11 cellular contexts compared by ENCODE assay signal in genomic region chr11:115581871-115582639, GRCh38.
DNase-seq lines count a peak whose midpoint lies in the region; ATAC-seq lines count a peak whose summit lies in the region.
"Had no signal": no experiment of that assay in that cellular context is flagged by ENCODE, and none has a peak within 500 bp of the region (broad histone marks: within the 10 kb centered on the region; RNA-seq: fewer than 3 reads in every experiment).

No MANE protein-coding gene starts in this region.

- H3K9me3 Mint-ChIP-seq in activated T-cell treated with anti-CD3 and anti-CD28 coated beads, Interleukin-2, amount 50 U/mL, for 72 hours: peaks cover 0 to 2% of the 10 kb centered on the region in 2 donors
- no peaks in the 10 kb centered on the region for H3K9me3 Mint-ChIP-seq in activated T-helper 1 cell treated with anti-CD3 and anti-CD28 coated beads, Interleukin-12 subunit alpha, Interleukin-12 subunit beta, Interleukin-2, Interleukin-4 antibody, amounts not matched to agents 30 ng/mL and 10 ng/mL and 1 ng/mL, durations not matched to agents 14 hours and 24 hours and 36 hours

- intact Hi-C loops in activated T-helper 1 cell treated with anti-CD3 and anti-CD28 coated beads, Interleukin-12 subunit alpha, Interleukin-12 subunit beta, Interleukin-2, Interleukin-4 antibody, amounts not matched to agents 30 ng/mL and 10 ng/mL and 1 ng/mL, durations not matched to agents 14 hours and 24 hours and 36 hours (cut with micrococcal nuclease): no loop called here

- no peaks in the 10 kb centered on the region for H3K4me1 Mint-ChIP-seq in activated T-cell treated with anti-CD3 and anti-CD28 coated beads, Interleukin-2, amount 50 U/mL, for 72 hours (ENCODE audit: low read depth)
- H3K4me1 Mint-ChIP-seq in activated T-helper 1 cell treated with anti-CD3 and anti-CD28 coated beads, Interleukin-12 subunit alpha, Interleukin-12 subunit beta, Interleukin-2, Interleukin-4 antibody, amounts not matched to agents 30 ng/mL and 10 ng/mL and 1 ng/mL, durations not matched to agents 14 hours and 24 hours and 36 hours (ENCODE audit: low read depth): no peaks in the 10 kb centered on the region

- no peaks in the 10 kb centered on the region for H3K27me3 Mint-ChIP-seq in activated T-cell treated with anti-CD3 and anti-CD28 coated beads, Interleukin-2, amount 50 U/mL, for 72 hours (ENCODE audit: low read depth)
- no peaks in the 10 kb centered on the region for H3K27me3 Mint-ChIP-seq in activated T-helper 1 cell treated with anti-CD3 and anti-CD28 coated beads, Interleukin-12 subunit alpha, Interleukin-12 subunit beta, Interleukin-2, Interleukin-4 antibody, amounts not matched to agents 30 ng/mL and 10 ng/mL and 1 ng/mL, durations not matched to agents 14 hours and 24 hours and 36 hours (ENCODE audit: insufficient read depth)

- DNase-seq in COR-L47 (lab: John Stamatoyannopoulos, UW): peak; percentile 67
- DNase-seq in NCI-H1105 treated with DMSO at 0.1 percent for 48 hours (lab: John Stamatoyannopoulos, UW): peak; percentile 94
- DNase-seq in SHP77 treated with DMSO at 0.1 percent for 48 hours (lab: John Stamatoyannopoulos, UW): peak; percentile 14
- no peak for DNase-seq in left lobe of liver (ENCODE audit: low spot score)
- DNase-seq in middle frontal gyrus (ENCODE audit: extremely low spot score, low spot score): no peak
- no peak for DNase-seq in activated T-cell treated with anti-CD3 and anti-CD28 coated beads, Interleukin-2, amount 50 U/mL, for 72 hours
- no peak for DNase-seq in activated T-helper 1 cell treated with anti-CD3 and anti-CD28 coated beads, Interleukin-12 subunit alpha, Interleukin-12 subunit beta, Interleukin-2, Interleukin-4 antibody, amounts not matched to agents 30 ng/mL and 10 ng/mL and 1 ng/mL, durations not matched to agents 14 hours and 24 hours and 36 hours (ENCODE audit: low spot score)
- DNase-seq: activated T-cell treated with anti-CD3 and anti-CD28 coated beads for 4 hours, DND-41, midbrain had no signal

- H3K27ac Mint-ChIP-seq in activated T-cell treated with anti-CD3 and anti-CD28 coated beads, Interleukin-2, amount 50 U/mL, for 72 hours: no peak overlapping the region
- H3K27ac Mint-ChIP-seq in activated T-helper 1 cell treated with anti-CD3 and anti-CD28 coated beads, Interleukin-12 subunit alpha, Interleukin-12 subunit beta, Interleukin-2, Interleukin-4 antibody, amounts not matched to agents 30 ng/mL and 10 ng/mL and 1 ng/mL, durations not matched to agents 14 hours and 24 hours and 36 hours: no peak overlapping the region

- peak; percentile 81 for ATAC-seq in left lobe of liver
- no peak for ATAC-seq in activated T-cell treated with anti-CD3 and anti-CD28 coated beads, Interleukin-2, amount 50 U/mL, for 72 hours (replicated peaks in 1 of 2)
- no peak for ATAC-seq in HG03159 (IDR thresholded peaks at IDR 0.05; ENCODE audit: unreplicated experiment)

- H3K36me3 Mint-ChIP-seq in activated T-cell treated with anti-CD3 and anti-CD28 coated beads, Interleukin-2, amount 50 U/mL, for 72 hours (ENCODE audit: insufficient read depth in 2 of 2): peaks cover 0 to 1% of the 10 kb centered on the region in 2 donors
- no peaks in the 10 kb centered on the region for H3K36me3 Mint-ChIP-seq in activated T-helper 1 cell treated with anti-CD3 and anti-CD28 coated beads, Interleukin-12 subunit alpha, Interleukin-12 subunit beta, Interleukin-2, Interleukin-4 antibody, amounts not matched to agents 30 ng/mL and 10 ng/mL and 1 ng/mL, durations not matched to agents 14 hours and 24 hours and 36 hours (ENCODE audit: low read depth)

- no peak overlapping the region for H3K4me3 Mint-ChIP-seq in activated T-cell treated with anti-CD3 and anti-CD28 coated beads, Interleukin-2, amount 50 U/mL, for 72 hours
- no peak overlapping the region for H3K4me3 Mint-ChIP-seq in activated T-helper 1 cell treated with anti-CD3 and anti-CD28 coated beads, Interleukin-12 subunit alpha, Interleukin-12 subunit beta, Interleukin-2, Interleukin-4 antibody, amounts not matched to agents 30 ng/mL and 10 ng/mL and 1 ng/mL, durations not matched to agents 14 hours and 24 hours and 36 hours

Comparison
In these comparisons a context has a peak if more than half of its experiments do, and no peak if none do; other contexts are left out.
1. DNase-seq: peak in COR-L47 (single experiment), NCI-H1105 treated with DMSO at 0.1 percent for 48 hours (single experiment) and SHP77 treated with DMSO at 0.1 percent for 48 hours (single experiment); none in left lobe of liver (single experiment), middle frontal gyrus (single experiment), activated T-cell treated with anti-CD3 and anti-CD28 coated beads, Interleukin-2, amount 50 U/mL, for 72 hours (0 of 2) and activated T-helper 1 cell treated with anti-CD3 and anti-CD28 coated beads, Interleukin-12 subunit alpha, Interleukin-12 subunit beta, Interleukin-2, Interleukin-4 antibody, amounts not matched to agents 30 ng/mL and 10 ng/mL and 1 ng/mL, durations not matched to agents 14 hours and 24 hours and 36 hours (single experiment).